18 cellular contexts compared by ENCODE assay signal in genomic region chrX:2261838-2262678, GRCh38.
DNase-seq lines count a peak whose midpoint lies in the region; ATAC-seq and TF ChIP-seq lines count a peak whose summit lies in the region.
"Had no signal": no experiment of that assay in that cellular context is flagged by ENCODE, and none has a peak within 500 bp of the region (broad histone marks: within the 10 kb centered on the region; RNA-seq: fewer than 3 reads in every experiment).

No MANE protein-coding gene starts in this region.

- H3K27me3 ChIP-seq in BLaER1 (no peaks in the 10 kb centered on the region), OCI-LY1 (ENCODE audit: insufficient read depth, low read length) (no peaks in the 10 kb centered on the region)
- H3K27me3 ChIP-seq: gastroesophageal sphincter, vagina had no signal

- intact Hi-C loops in left ventricle myocardium superior (cut with micrococcal nuclease) (no loop called here), posterior vena cava (cut with DNase I) (loop anchor here in 1 of 2 donors (2.0 kb wide), 1 partner anchor 73 kb away; no protein-coding TSS in a partner anchor)

- H3K9me2 ChIP-seq in OCI-LY1 (ENCODE audit: low read depth, low read length), result no peaks in the 10 kb centered on the region

- H2AFZ ChIP-seq in OCI-LY1 (ENCODE audit: low read length), result no peak overlapping the region

- H3K9me3 ChIP-seq in BLaER1, result no peaks in the 10 kb centered on the region
- H3K9me3 ChIP-seq in OCI-LY1 (ENCODE audit: low read length), result no peaks in the 10 kb centered on the region
- H3K9me3 ChIP-seq: gastroesophageal sphincter, vagina had no signal

- DNase-seq in left ventricle myocardium superior (peak; percentile 43), posterior vena cava (ENCODE audit: low spot score) (peak; percentile 32), dedifferentiated amniotic fluid mesenchymal stem cell (ENCODE audit: extremely low spot score) (no peak), NCI-H774 (lab: John Stamatoyannopoulos, UW) (no peak), SHP77 treated with DMSO at 0.1 percent for 48 hours (lab: John Stamatoyannopoulos, UW) (no peak)
- DNase-seq: activated T-cell treated with anti-CD3 and anti-CD28 coated beads, Interleukin-2, amount 50 U/mL, for 24 hours; DMS79 treated with DMSO at 0.1 percent for 48 hours; Karpas-422; NCI-H2029 treated with DMSO at 0.1 percent for 48 hours; NK-92 treated with Interleukin-12 subunit alpha and Interleukin-12 subunit beta, amount 100 ng/mL, for 24 hours; occipital lobe; stimulated activated CD8-positive, alpha-beta memory T cell treated with anti-CD3 and anti-CD28 coated beads, Interleukin-4, amount 100 ng/mL, for 48 hours had no signal

- peaks cover 47% of the 10 kb centered on the region for H4K20me1 ChIP-seq in BLaER1
- H4K20me1 ChIP-seq in OCI-LY1 (ENCODE audit: insufficient read depth, low read length), result no peaks in the 10 kb centered on the region

- peaks cover 79% of the 10 kb centered on the region for H3K36me3 ChIP-seq in BLaER1
- peaks cover 6% of the 10 kb centered on the region; the same call in 1 of the 2 replicates for H3K36me3 ChIP-seq in OCI-LY1 (ENCODE audit: insufficient read depth, low read length)
- H3K36me3 ChIP-seq: vagina had no signal

- no peak for TF ChIP-seq CTCF in OCI-LY1 (IDR thresholded peaks at IDR 0.05; ENCODE audit: low read length)

- H3K79me2 ChIP-seq in OCI-LY1 (ENCODE audit: insufficient read depth, low read length), result no peaks in the 10 kb centered on the region

- H3K4me3 ChIP-seq in BLaER1 (no peak overlapping the region), OCI-LY1 (ENCODE audit: low read depth, low read length, poor library complexity, severe bottlenecking) (no peak overlapping the region)
- H3K4me3 ChIP-seq: gastroesophageal sphincter, vagina had no signal

- H3K4me1 ChIP-seq in BLaER1, result peaks cover 25% of the 10 kb centered on the region
- H3K4me1 ChIP-seq in OCI-LY1 (ENCODE audit: insufficient read depth, low read length, severe bottlenecking), result peaks cover 20% of the 10 kb centered on the region
- H3K4me1 ChIP-seq: vagina had no signal

- ATAC-seq in left ventricle myocardium superior (peak; percentile 89), HG03045 (IDR thresholded peaks at IDR 0.05; ENCODE audit: unreplicated experiment) (no peak)
- ATAC-seq: gastroesophageal sphincter, left lobe of liver had no signal

- no peaks in the 10 kb centered on the region for H3F3A ChIP-seq in OCI-LY1 (ENCODE audit: insufficient read depth, low read length)

- H3K9ac ChIP-seq in BLaER1, result 0 out of 2 replicates have a peak overlapping the region, but pooled peaks have one; percentile 23
- peak overlapping the region; percentile 56; the same call in 1 of the 2 replicates for H3K9ac ChIP-seq in OCI-LY1 (ENCODE audit: low read length)

- H3K4me2 ChIP-seq in BLaER1, result peak overlapping the region; percentile 33
- peak overlapping the region; percentile 40; the same call in 1 of the 2 replicates for H3K4me2 ChIP-seq in OCI-LY1 (ENCODE audit: low read length)

- H3K27ac ChIP-seq in BLaER1 (no peak overlapping the region), OCI-LY1 (ENCODE audit: low read depth, low read length, poor library complexity, severe bottlenecking) (peak overlapping the region; percentile 87)
- H3K27ac ChIP-seq: gastroesophageal sphincter, vagina had no signal

Comparison
In these comparisons a context has a peak if more than half of its experiments do, and no peak if none do; other contexts are left out.
1. DNase-seq: peak in left ventricle myocardium superior (single experiment) and posterior vena cava (single experiment); none in dedifferentiated amniotic fluid mesenchymal stem cell (single experiment), NCI-H774 (single experiment) and SHP77 treated with DMSO at 0.1 percent for 48 hours (single experiment).